ENCODE assay signal across 16 cellular contexts in genomic region chr12:100608776-100609175, GRCh38. TPM values are rescaled to one million over a fixed set of nuclear protein-coding genes. Genes with fewer than 3 reads are reported as not detected.
DNase-seq lines count a peak whose midpoint lies in the region; ATAC-seq and TF ChIP-seq lines count a peak whose summit lies in the region.
"Had no signal": no experiment of that assay in that cellular context is flagged by ENCODE, and none has a peak within 500 bp of the region (broad histone marks: within the 10 kb centered on the region; RNA-seq: fewer than 3 reads in every experiment).

No MANE protein-coding gene starts in this region.

- no peaks in the 10 kb centered on the region for H3K36me3 ChIP-seq in left ventricle myocardium inferior

- H3K27me3 ChIP-seq in left ventricle myocardium inferior (ENCODE audit: low read depth), result no peaks in the 10 kb centered on the region

- no peak for ATAC-seq in Right ventricle myocardium superior (ENCODE audit: poor library complexity)
- ATAC-seq in sciatic nerve, result peak; percentile 52
- no peak for ATAC-seq in GM18868 (IDR thresholded peaks at IDR 0.05; ENCODE audit: unreplicated experiment)
- ATAC-seq in GM21723 (IDR thresholded peaks at IDR 0.05; ENCODE audit: unreplicated experiment), result no peak
- ATAC-seq: GM23338 had no signal

- H3K4me1 ChIP-seq in left ventricle myocardium inferior, result no peaks in the 10 kb centered on the region

- no peak overlapping the region for H3K27ac ChIP-seq in left ventricle myocardium inferior (replicated peaks)
- H3K27ac ChIP-seq: 22Rv1 had no signal

- peaks cover 16% of the 10 kb centered on the region for H3K9me3 ChIP-seq in left ventricle myocardium inferior (replicated peaks)

- intact Hi-C loops in Right ventricle myocardium superior (cut with DNase I) (no loop called here), left ventricle myocardium inferior (cut with micrococcal nuclease) (no loop called here), head of caudate nucleus (cut with DNase I) (no loop called here), sciatic nerve (cut with DNase I) (no loop called here)

- DNase-seq in Right ventricle myocardium superior, result peak; percentile 44
- no peak for DNase-seq in left ventricle myocardium inferior
- DNase-seq in OCI-M1 (lab: John Stamatoyannopoulos, UW), result peak; percentile 27
- DNase-seq in head of caudate nucleus, result peak in 26 of 42 donors; percentile 3 to 56 (median 23)
- no peak for DNase-seq in sciatic nerve (ENCODE audit: low spot score)
- DNase-seq in retina, result no peak
- DNase-seq: activated CD4-positive, alpha-beta T cell treated with anti-CD3 and anti-CD28 coated beads, Interleukin-2, amount 10 ng/mL, durations not matched to agents 7 days and 5 days; DMS79 treated with DMSO at 0.1 percent for 48 hours; NCI-H1417; NCI-H446 treated with DMSO at 0.1 percent for 48 hours; T-cell had no signal

- TF ChIP-seq CTCF in left ventricle myocardium inferior (IDR thresholded peaks at IDR 0.05; ENCODE audit: borderline replicate concordance), result no peak

- H3K4me3 ChIP-seq in left ventricle myocardium inferior, result no peak overlapping the region
- H3K4me3 ChIP-seq: GM23338 had no signal

RNA-seq across cellular contexts. Expression of gene GAS2L3, which starts 35.3 kb away (rescaled TPM):
- total RNA-seq in Right ventricle myocardium superior (2.4 TPM), left ventricle myocardium inferior (1.8 TPM), sciatic nerve (232 TPM)
- total RNA-seq: HT1080 had no signal

Comparison
In these comparisons a context has a peak if more than half of its experiments do, and no peak if none do; other contexts are left out.
1. DNase-seq: peak in Right ventricle myocardium superior (single experiment), OCI-M1 (single experiment) and head of caudate nucleus (26 of 42); none in left ventricle myocardium inferior (single experiment), sciatic nerve (single experiment) and retina (single experiment).
2. RNA of gene GAS2L3, which starts 35.3 kb away (total RNA-seq): 232 TPM in sciatic nerve (single experiment); 2.4 TPM in Right ventricle myocardium superior (single experiment) and 1.8 TPM in left ventricle myocardium inferior (single experiment); every median in the first group is over 10 times any median in the second.